Comparison of ENCODE assay signal across 16 cellular contexts in the genomic region with DNA sequence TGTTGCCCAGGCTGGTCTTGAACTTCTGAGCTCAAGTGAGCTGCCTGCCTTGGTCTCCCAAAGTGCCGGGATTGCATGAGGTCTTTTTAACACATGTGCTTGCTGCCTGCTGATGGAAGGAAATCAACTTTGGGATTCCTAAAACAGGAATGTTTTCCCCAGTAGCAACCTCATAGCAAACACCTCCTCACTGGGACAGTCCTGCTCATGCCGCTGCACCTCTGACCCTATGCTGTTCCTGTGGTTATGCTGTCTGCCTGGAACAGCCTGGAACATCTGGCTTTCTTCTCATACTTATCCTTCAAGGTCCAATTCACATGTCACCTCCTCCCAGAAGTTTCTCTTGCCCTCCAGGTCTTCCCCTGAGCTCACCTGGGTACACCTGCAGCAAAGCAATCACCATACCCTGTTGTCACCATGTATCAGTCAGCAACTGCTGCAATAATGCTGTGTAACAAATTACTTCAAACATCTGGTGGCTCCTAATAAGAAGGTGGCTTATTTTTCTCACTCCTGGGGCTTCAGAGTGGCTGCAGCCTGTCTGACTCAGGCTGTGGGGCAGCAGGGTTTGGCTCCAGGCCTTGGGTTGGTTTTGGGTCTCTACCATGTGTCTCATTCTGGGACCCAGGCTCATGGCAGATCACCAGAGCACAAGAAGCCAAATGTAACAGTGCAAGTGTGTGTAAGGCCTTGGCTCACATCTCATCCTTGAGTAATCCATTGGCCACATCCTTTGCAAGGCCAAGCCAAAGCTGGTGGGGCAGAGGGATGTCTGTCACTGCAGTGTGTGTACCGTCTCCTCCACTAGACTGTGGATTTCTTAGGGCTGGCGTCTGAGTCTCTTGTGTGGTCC.
DNase-seq lines count a peak whose midpoint lies in the region; TF ChIP-seq lines count a peak whose summit lies in the region.
"Had no signal": no experiment of that assay in that cellular context is flagged by ENCODE, and none has a peak within 500 bp of the region (broad histone marks: within the 10 kb centered on the region; RNA-seq: fewer than 3 reads in every experiment).

No MANE protein-coding gene starts in this region.

- DNase-seq in AG08395 (ENCODE audit: low spot score) (peak; percentile 50), GM04503 (ENCODE audit: low read depth) (peak; percentile 34), astrocyte of the spinal cord (ENCODE audit: low read depth, low spot score) (peak; percentile 22), fibroblast of the conjunctiva (ENCODE audit: low read depth) (peak; percentile 44), NCI-H1417 (lab: John Stamatoyannopoulos, UW) (no peak), NCI-H2107 treated with DMSO at 0.1 percent for 48 hours (lab: John Stamatoyannopoulos, UW; ENCODE audit: unreplicated experiment) (no peak), kidney tubule cell (ENCODE audit: low spot score) (no peak)
- DNase-seq in activated CD4-positive, CD25-positive, alpha-beta regulatory T cell treated with anti-CD3 and anti-CD28 coated beads, Interleukin-2, amount 50 U/mL, for 72 hours, result no peak
- DNase-seq: CD4-positive, alpha-beta memory T cell; DMS79; KG1; NCI-H1092; NCI-H1694; NCI-H2107; PC-9; SHP77 had no signal

- in situ Hi-C loops in astrocyte of the spinal cord (cut with HindIII; ENCODE audit: low sequenced_read_pairs), result no loop called here

- H3K4me3 ChIP-seq in astrocyte of the spinal cord (ENCODE audit: low read depth, low read length), result no peak overlapping the region
- H3K4me3 ChIP-seq: PC-9 had no signal

- no peak for TF ChIP-seq CTCF in astrocyte of the spinal cord (IDR thresholded peaks at IDR 0.05; ENCODE audit: low read depth, low read length)

Comparison
In these comparisons a context has a peak if more than half of its experiments do, and no peak if none do; other contexts are left out.
1. DNase-seq: peak in AG08395 (single experiment), GM04503 (single experiment), astrocyte of the spinal cord (single experiment) and fibroblast of the conjunctiva (single experiment); none in NCI-H1417 (0 of 3), NCI-H2107 treated with DMSO at 0.1 percent for 48 hours (single experiment), activated CD4-positive, CD25-positive, alpha-beta regulatory T cell treated with anti-CD3 and anti-CD28 coated beads, Interleukin-2, amount 50 U/mL, for 72 hours (single experiment) and kidney tubule cell (single experiment).